In the genomic region with DNA sequence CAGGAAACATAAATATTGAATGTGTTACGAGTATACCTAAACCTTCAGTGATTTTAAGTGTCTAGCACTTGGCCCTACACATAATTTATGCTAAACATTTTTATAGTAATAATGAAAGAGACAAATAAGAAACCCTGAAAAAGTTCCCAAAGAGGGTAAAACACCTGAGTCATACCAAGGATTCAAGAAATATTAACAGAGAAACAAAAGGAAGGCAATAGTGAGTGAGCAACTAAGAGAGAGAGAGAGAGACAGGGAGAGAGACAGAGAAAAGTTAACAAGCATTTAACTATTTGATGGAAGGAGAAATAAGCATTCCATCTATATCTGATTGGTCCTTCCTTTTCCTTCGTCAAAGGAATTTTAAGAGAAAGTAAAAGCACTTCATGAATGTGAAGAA, we compare ENCODE assay signal across 26 cellular contexts.
"Had no signal": no experiment of that assay in that cellular context is flagged by ENCODE, and none has a peak within 500 bp of the region (broad histone marks: within the 10 kb centered on the region; RNA-seq: fewer than 3 reads in every experiment).

No MANE protein-coding gene starts in this region.

- H3K9me3 ChIP-seq: left lung, lower lobe of right lung, pancreas, psoas muscle, testis, thyroid gland, transverse colon, vagina had no signal

- H3K4me3 ChIP-seq: left lung, lower lobe of right lung, pancreas, psoas muscle, skin epidermis, stomach, testis, thyroid gland, transverse colon, upper lobe of left lung, vagina had no signal

- DNase-seq: hippocampal formation; kidney glomerular epithelial cell; left colon; left lung; lower lobe of right lung; mammary epithelial cell; mesenchymal stem cell; naive thymus-derived CD8-positive, alpha-beta T cell; nucleus accumbens; pancreas; posterior cingulate gyrus; psoas muscle; right cardiac atrium; stimulated activated CD4-positive, alpha-beta T cell treated with anti-CD3 and anti-CD28 coated beads, Interleukin-12 subunit alpha, Interleukin-12 subunit beta, amount 100 ng/mL, for 4 hours; stimulated activated CD4-positive, alpha-beta T cell treated with anti-CD3 and anti-CD28 coated beads, Interleukin-15, amount 100 ng/mL, for 24 hours; stimulated activated CD4-positive, alpha-beta T cell treated with anti-CD3 and anti-CD28 coated beads, Interleukin-2, amount 100 ng/mL, for 24 hours; stimulated activated CD4-positive, alpha-beta T cell treated with anti-CD3 and anti-CD28 coated beads, Interleukin-4, amount 100 ng/mL, for 1 hour; stimulated activated naive B cell treated with anti-CD40 and anti-IgM and Interleukin-4, amounts not matched to agents 10 μg/mL and 1 μg/mL and 100 μg/mL, for 72 hours; stimulated activated naive CD8-positive, alpha-beta T cell treated with anti-CD3 and anti-CD28 coated beads, Interleukin-15, Interleukin-2, amounts not matched to agents 100 U/mL and 50 U/mL, for 24 hours; stomach; testis; thyroid gland; transverse colon; upper lobe of left lung had no signal

- H3K36me3 ChIP-seq: left lung, lower lobe of right lung, pancreas, stomach, thyroid gland, transverse colon, upper lobe of left lung, vagina had no signal

- H3K4me1 ChIP-seq: left lung, lower lobe of right lung, pancreas, psoas muscle, stomach, testis, thyroid gland, transverse colon, upper lobe of left lung, vagina had no signal

- H3K27me3 ChIP-seq: left lung, pancreas, stomach, testis, thyroid gland, transverse colon, upper lobe of left lung, vagina had no signal

- H3K27ac ChIP-seq: left lung, lower lobe of right lung, pancreas, psoas muscle, skin epidermis, stomach, testis, thyroid gland, transverse colon, upper lobe of left lung, vagina had no signal
